In genomic region chr3:113231827-113232253, GRCh38 we compare ENCODE assay signal across 10 cellular contexts. TPM values are rescaled to one million over a fixed set of nuclear protein-coding genes. Genes with fewer than 3 reads are reported as not detected.
DNase-seq lines count a peak whose midpoint lies in the region; ATAC-seq and TF ChIP-seq lines count a peak whose summit lies in the region.
"Had no signal": no experiment of that assay in that cellular context is flagged by ENCODE, and none has a peak within 500 bp of the region (broad histone marks: within the 10 kb centered on the region; RNA-seq: fewer than 3 reads in every experiment).

No MANE protein-coding gene starts in this region.

- 39% methylated on average over 1 of the region's 1 CpG; no CpG with 5 or more reads in 1 of the 2 experiments for WGBS in endodermal cell (ENCODE audit: insufficient coverage in 1 of 2, insufficient read length in 1 of 2), 2 experiments

- no peak for ATAC-seq in GM18517 (IDR thresholded peaks at IDR 0.05; ENCODE audit: unreplicated experiment)
- no peak for ATAC-seq in HG03457 (IDR thresholded peaks at IDR 0.05; ENCODE audit: unreplicated experiment)
- no peak for ATAC-seq in HG03025 (IDR thresholded peaks at IDR 0.05; ENCODE audit: low FRiP score, unreplicated experiment)

- H3K4me3 ChIP-seq in endodermal cell (ENCODE audit: low read length) (no peak overlapping the region), rectal smooth muscle tissue (ENCODE audit: low read length) (no peak overlapping the region)
- H3K4me3 ChIP-seq: coronary artery had no signal

- H3K9me3 Mint-ChIP-seq in endodermal cell = no peaks in the 10 kb centered on the region

- DNase-seq in H4 (ENCODE audit: low spot score) (peak; percentile 90), NCI-H2196 treated with DMSO at 0.1 percent for 48 hours (lab: John Stamatoyannopoulos, UW; ENCODE audit: unreplicated experiment) (peak; percentile 63), endodermal cell (peak; percentile 87), inferior parietal cortex (ENCODE audit: extremely low spot score) (no peak)
- DNase-seq: RPMI8226 had no signal

- H3K27ac ChIP-seq in endodermal cell (ENCODE audit: low read depth, low read length) = peak overlapping the region; percentile 29
- H3K27ac ChIP-seq in rectal smooth muscle tissue (ENCODE audit: low read depth, low read length) = peak overlapping the region; percentile 27

- H3K36me3 Mint-ChIP-seq in endodermal cell (ENCODE audit: low read depth) = no peaks in the 10 kb centered on the region

- H3K4me1 Mint-ChIP-seq in endodermal cell = peaks cover 43% of the 10 kb centered on the region

- H3K9ac ChIP-seq in endodermal cell (ENCODE audit: extremely low read depth, low read length, poor library complexity, severe bottlenecking) (no peak overlapping the region), rectal smooth muscle tissue (ENCODE audit: low read length) (no peak overlapping the region)

- H3K4me3 Mint-ChIP-seq in endodermal cell = no peak overlapping the region

- H3K27me3 Mint-ChIP-seq in endodermal cell (ENCODE audit: insufficient read depth) = no peaks in the 10 kb centered on the region

- H3K36me3 ChIP-seq in endodermal cell (ENCODE audit: control insufficient read depth, insufficient read depth, low read length) (no peaks in the 10 kb centered on the region), rectal smooth muscle tissue (ENCODE audit: control insufficient read depth, insufficient read depth, low read length) (no peaks in the 10 kb centered on the region)

- H3K27ac Mint-ChIP-seq in endodermal cell = peak overlapping the region; percentile 94

- H3K4me1 ChIP-seq in endodermal cell (ENCODE audit: control insufficient read depth, insufficient read depth, low read length) (peaks cover 3% of the 10 kb centered on the region), rectal smooth muscle tissue (ENCODE audit: control insufficient read depth, insufficient read depth, low read length) (peaks cover 43% of the 10 kb centered on the region)

- H3K9me3 ChIP-seq in endodermal cell (ENCODE audit: control insufficient read depth, low read length) = no peaks in the 10 kb centered on the region

- TF ChIP-seq CTCF in endodermal cell (conservative IDR thresholded peaks at IDR 0.05) = no peak

- no peaks in the 10 kb centered on the region for H3K27me3 ChIP-seq in endodermal cell (ENCODE audit: control insufficient read depth, insufficient read depth, low read length, poor library complexity, severe bottlenecking)
- no peaks in the 10 kb centered on the region for H3K27me3 ChIP-seq in rectal smooth muscle tissue (ENCODE audit: control insufficient read depth, insufficient read depth, low read length)

RNA-seq across cellular contexts. Expression of gene BOC, which starts 20.5 kb away (rescaled TPM):
- total RNA-seq in H4 (2014; rRNA removed; shearing (Covaris generic)) = 3.7 and 8.0 TPM in 2 replicates
- total RNA-seq in endodermal cell = 10 to 100 TPM in 1 of 2 donors, 1 to 10 TPM in 1; 9.8 to 12.3 TPM
- polyA plus RNA-seq in endodermal cell (2013, experiment 1 of 2) = 207 TPM
- polyA plus RNA-seq in endodermal cell (2013, experiment 2 of 2) = 163 TPM
